In genomic region chr16:28292731-28293588, GRCh38 we compare ENCODE assay signal across 7 cellular contexts. TPM values are rescaled to one million over a fixed set of nuclear protein-coding genes. Genes with fewer than 3 reads are reported as not detected.
A peak's percentile ranks its signal among the peaks of the same experiment; 100 is the strongest.
DNase-seq lines count a peak whose midpoint lies in the region; ATAC-seq, FAIRE-seq and TF ChIP-seq lines count a peak whose summit lies in the region.

No MANE protein-coding gene starts in this region.

- peak; percentile 13 for ATAC-seq in GM19467 (IDR thresholded peaks at IDR 0.05; ENCODE audit: unreplicated experiment)
- ATAC-seq in HG03139 (IDR thresholded peaks at IDR 0.05; ENCODE audit: unreplicated experiment) = no peak

- H3K36me3 ChIP-seq in keratinocyte (ENCODE audit: control insufficient read depth in 2 of 2, extremely low read depth in 1 of 2, insufficient read depth in 2 of 2, low read length in 2 of 2) (no peaks in the 10 kb centered on the region), subcutaneous abdominal adipose tissue (ENCODE audit: control insufficient read depth in 5 of 5, insufficient read depth in 5 of 5, low read length in 5 of 5) (no peaks in the 10 kb centered on the region)

- peak; percentile 86 for DNase-seq in NCI-H1436 (lab: John Stamatoyannopoulos, UW)
- no peak for DNase-seq in keratinocyte (ENCODE audit: low read depth, low spot score)
- no peak for DNase-seq in dedifferentiated amniotic fluid mesenchymal stem cell (ENCODE audit: extremely low spot score)

- no peaks in the 10 kb centered on the region for H3K36me3 Mint-ChIP-seq in activated naive CD8-positive, alpha-beta T cell

- H3K4me1 Mint-ChIP-seq in activated naive CD8-positive, alpha-beta T cell (ENCODE audit: low read depth) = peaks cover 65% of the 10 kb centered on the region

- TF ChIP-seq CTCF in keratinocyte (optimal IDR thresholded peaks at IDR 0.05 in 1 of 3, IDR thresholded peaks at IDR 0.05 in 1 of 3, conservative IDR thresholded peaks at IDR 0.05 in 1 of 3; ENCODE audit: extremely low read depth in 1 of 3, insufficient read depth in 2 of 3, low read length in 3 of 3) = no peak

- H3K4me1 ChIP-seq in keratinocyte (ENCODE audit: control insufficient read depth, extremely low read depth, insufficient read depth, low read length) (peaks cover 7% of the 10 kb centered on the region), subcutaneous abdominal adipose tissue (ENCODE audit: control insufficient read depth in 5 of 5, insufficient read depth in 5 of 5, low read length in 5 of 5) (peaks cover 2 to 18% (median 12%) of the 10 kb centered on the region in 5 donors)

- no peaks in the 10 kb centered on the region for H4K20me1 ChIP-seq in keratinocyte (ENCODE audit: control insufficient read depth, extremely low read depth, insufficient read depth, low read length)

- dilution Hi-C loops in keratinocyte (cut with MboI; ENCODE audit: extremely low pct_ligation_motif_present, low sequenced_read_pairs) = no loop called here

- no peak for FAIRE-seq in keratinocyte (lab: Jason Lieb, UNC)

- no peaks in the 10 kb centered on the region for H3K9me1 ChIP-seq in keratinocyte (ENCODE audit: control insufficient read depth, extremely low read depth, insufficient read depth, low read length)

- no peaks in the 10 kb centered on the region for H3K27me3 Mint-ChIP-seq in activated naive CD8-positive, alpha-beta T cell

- no peaks in the 10 kb centered on the region for H3K9me3 Mint-ChIP-seq in activated naive CD8-positive, alpha-beta T cell (ENCODE audit: low read depth)

- H3K9ac ChIP-seq in keratinocyte (ENCODE audit: control insufficient read depth, extremely low read depth, insufficient read depth, low read length) (peak overlapping the region; percentile 33), subcutaneous abdominal adipose tissue (ENCODE audit: low read length in 5 of 5) (peak overlapping the region in 1 of 5 donors; percentile 26)

- H3K27me3 ChIP-seq in keratinocyte (ENCODE audit: control insufficient read depth, extremely low read depth, insufficient read depth, low read length) (peaks cover 31% of the 10 kb centered on the region), subcutaneous abdominal adipose tissue (ENCODE audit: control insufficient read depth in 5 of 5, insufficient read depth in 4 of 5, low read length in 5 of 5) (peaks cover 3 to 32% (median 24%) of the 10 kb centered on the region in 5 donors)

- H3K27ac ChIP-seq in keratinocyte (ENCODE audit: control insufficient read depth, insufficient read depth, low read length) (no peak overlapping the region), subcutaneous abdominal adipose tissue (ENCODE audit: low read depth, low read length) (no peak overlapping the region)

- H3K4me3 ChIP-seq in keratinocyte (ENCODE audit: control insufficient read depth in 2 of 3, extremely low read depth in 1 of 3, insufficient read depth in 2 of 3, low read depth in 1 of 3, low read length in 3 of 3) = peak overlapping the region; percentile 37 to 62 (median 62)
- peak overlapping the region; percentile 23 to 62 (median 32) for H3K4me3 ChIP-seq in subcutaneous abdominal adipose tissue (ENCODE audit: low read depth in 1 of 5, low read length in 5 of 5)

- peak overlapping the region; percentile 8 for H2AFZ ChIP-seq in keratinocyte (ENCODE audit: control insufficient read depth, low read length)

- peak overlapping the region; percentile 88 for H3K4me3 Mint-ChIP-seq in activated naive CD8-positive, alpha-beta T cell

- H3K79me2 ChIP-seq in keratinocyte (ENCODE audit: control insufficient read depth, insufficient read depth, low read length) = no peaks in the 10 kb centered on the region

- H3K27ac Mint-ChIP-seq in activated naive CD8-positive, alpha-beta T cell = peak overlapping the region; percentile 76

- H3K4me2 ChIP-seq in keratinocyte (ENCODE audit: control insufficient read depth, extremely low read depth, insufficient read depth, low read depth, low read length) = peak overlapping the region; percentile 81

- H3K9me3 ChIP-seq in keratinocyte (ENCODE audit: control insufficient read depth, low read depth, low read length) (no peaks in the 10 kb centered on the region), subcutaneous abdominal adipose tissue (ENCODE audit: control insufficient read depth in 5 of 5, low read length in 5 of 5) (no peaks in the 10 kb centered on the region)

RNA-seq across cellular contexts. Expression of gene SBK1, which starts 0.6 kb away (rescaled TPM):
- polyA plus RNA-seq in keratinocyte = 0.01 to 0.04 TPM (median 0.03 TPM) in 3 replicates
- polyA plus RNA-seq in keratinocyte (2011; ENCODE audit: low read depth) = 0.05 TPM
- polyA plus RNA-seq in keratinocyte (2011; cell fraction: cytosol; rRNA removed) = 0.02 and 0.09 TPM in 2 replicates
- 0.11 and 0.14 TPM in 2 replicates for polyA plus RNA-seq in keratinocyte (2011; cell fraction: nucleus; rRNA removed)
- polyA plus RNA-seq in keratinocyte (2012; ENCODE audit: low replicate concordance) = 0.08 and 0.24 TPM in 2 replicates
- polyA minus RNA-seq in keratinocyte = 0.16 TPM in 1 of 3 replicates, not detected in the others
- polyA minus RNA-seq in keratinocyte (2011; cell fraction: cytosol; rRNA and poly(A)+ RNA removed) = not detected
- 0.11 TPM in 1 of 2 replicates, not detected in the other for polyA minus RNA-seq in keratinocyte (2011; cell fraction: nucleus; rRNA and poly(A)+ RNA removed)
